In the genomic region with DNA sequence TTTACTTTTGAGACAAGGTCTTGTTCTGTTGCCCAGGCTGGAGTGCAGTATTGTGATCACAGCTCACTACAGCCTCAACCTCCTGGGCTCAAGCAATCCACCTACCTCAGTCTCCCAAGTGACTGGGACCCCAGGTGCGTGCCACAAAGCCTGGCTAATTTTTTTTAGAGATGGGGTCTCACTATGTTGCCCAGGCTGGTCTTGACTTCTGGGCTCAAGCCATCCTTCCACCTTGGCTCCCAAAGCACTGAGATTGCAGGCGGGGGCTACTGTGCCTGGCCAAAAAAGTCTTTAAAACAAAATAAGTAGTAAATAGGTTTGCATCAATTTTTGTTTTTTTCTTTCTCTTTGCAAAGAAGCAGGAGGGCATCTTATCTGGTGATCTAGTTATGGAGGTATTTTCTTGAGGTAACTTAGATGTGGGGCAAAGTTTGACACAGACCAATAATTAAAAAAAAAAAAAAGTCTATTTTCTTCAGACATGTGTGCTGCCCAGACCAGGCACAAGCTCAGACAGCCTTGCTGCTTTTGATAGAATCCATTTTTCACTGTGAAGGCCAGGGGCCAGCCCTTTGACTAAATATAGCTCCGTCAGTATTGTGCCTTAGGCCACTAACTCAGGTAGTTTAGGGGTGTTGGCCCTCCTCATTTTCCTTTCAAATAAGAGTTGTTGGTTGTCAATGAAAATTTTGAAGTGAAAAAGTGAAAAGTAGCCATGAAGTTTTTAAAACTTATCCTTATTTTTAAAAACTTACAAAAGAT, we compare ENCODE assay signal across 8 cellular contexts. TPM values are rescaled to one million over a fixed set of nuclear protein-coding genes. Genes with fewer than 3 reads are reported as not detected.
A peak's percentile ranks its signal among the peaks of the same experiment; 100 is the strongest.
DNase-seq lines count a peak whose midpoint lies in the region; ATAC-seq and TF ChIP-seq lines count a peak whose summit lies in the region.

No MANE protein-coding gene starts in this region.

- H3K27me3 ChIP-seq in muscle layer of duodenum (ENCODE audit: low read depth, low read length) (no peaks in the 10 kb centered on the region), vagina (no peaks in the 10 kb centered on the region)

- H3K4me3 ChIP-seq in cardiac fibroblast (replicated peaks in 1 of 2; ENCODE audit: low read depth in 2 of 2, low read length in 2 of 2), result peak overlapping the region; percentile 8 to 75
- peak overlapping the region; percentile 41 to 43 for H3K4me3 ChIP-seq in muscle layer of duodenum (ENCODE audit: low read depth in 1 of 2, low read length in 2 of 2)
- H3K4me3 ChIP-seq in vagina, result peak overlapping the region; percentile 69 to 89

- no peak for ATAC-seq in GM18868 (IDR thresholded peaks at IDR 0.05; ENCODE audit: unreplicated experiment)

- no peaks in the 10 kb centered on the region for H3K27me3 Mint-ChIP-seq in activated naive CD4-positive, alpha-beta T cell treated with anti-CD3 and anti-CD28 coated beads, Interleukin-2, amount 50 U/mL, for 24 hours

- H3K27ac ChIP-seq in muscle layer of duodenum (ENCODE audit: low read length) (peak overlapping the region; percentile 69), vagina (peak overlapping the region; percentile 88)

- intact Hi-C loops in vagina (cut with DNase I), result loop anchor here (5.0 kb wide), 1 partner anchor 75 kb away; a partner anchor contains a TSS

- H3K4me1 Mint-ChIP-seq in activated naive CD4-positive, alpha-beta T cell treated with anti-CD3 and anti-CD28 coated beads, Interleukin-2, amount 50 U/mL, for 24 hours, result peaks cover 77% of the 10 kb centered on the region

- no peaks in the 10 kb centered on the region for H3K9me3 Mint-ChIP-seq in activated naive CD4-positive, alpha-beta T cell treated with anti-CD3 and anti-CD28 coated beads, Interleukin-2, amount 50 U/mL, for 24 hours

- H3K4me3 Mint-ChIP-seq in activated naive CD4-positive, alpha-beta T cell treated with anti-CD3 and anti-CD28 coated beads, Interleukin-2, amount 50 U/mL, for 24 hours, result peak overlapping the region; percentile 75

- peaks cover 8% of the 10 kb centered on the region for H3K36me3 Mint-ChIP-seq in activated naive CD4-positive, alpha-beta T cell treated with anti-CD3 and anti-CD28 coated beads, Interleukin-2, amount 50 U/mL, for 24 hours

- H3K36me3 ChIP-seq in muscle layer of duodenum (ENCODE audit: control insufficient read depth in 1 of 2, insufficient read depth in 2 of 2, low read length in 2 of 2) (no peaks in the 10 kb centered on the region), vagina (no peaks in the 10 kb centered on the region)

- no peak for DNase-seq in activated naive CD4-positive, alpha-beta T cell (lab: John Stamatoyannopoulos, UW)
- no peak for DNase-seq in cardiac fibroblast (ENCODE audit: low read depth in 2 of 2)
- no peak for DNase-seq in vagina (ENCODE audit: extremely low spot score in 2 of 2)
- no peak for DNase-seq in NCI-H82 (lab: John Stamatoyannopoulos, UW)
- no peak for DNase-seq in NCI-H526 treated with DMSO at 0.1 percent for 48 hours (lab: John Stamatoyannopoulos, UW)

- TF ChIP-seq POLR2A in vagina (IDR thresholded peaks at IDR 0.05), result no peak

- peaks cover 45 to 79% of the 10 kb centered on the region in 2 donors for H3K4me1 ChIP-seq in muscle layer of duodenum (ENCODE audit: control insufficient read depth in 1 of 2, insufficient read depth in 2 of 2, low read length in 2 of 2)
- H3K4me1 ChIP-seq in vagina, result peaks cover 82% of the 10 kb centered on the region

- no peak for TF ChIP-seq CTCF in cardiac fibroblast (IDR thresholded peaks at IDR 0.05; ENCODE audit: low read depth, low read length)
- TF ChIP-seq CTCF in vagina (IDR thresholded peaks at IDR 0.05), result no peak

- H3K27ac Mint-ChIP-seq in activated naive CD4-positive, alpha-beta T cell treated with anti-CD3 and anti-CD28 coated beads, Interleukin-2, amount 50 U/mL, for 24 hours, result peak overlapping the region; percentile 43

- H3K9me3 ChIP-seq in muscle layer of duodenum (ENCODE audit: control insufficient read depth in 1 of 2, low read length in 2 of 2) (no peaks in the 10 kb centered on the region), vagina (no peaks in the 10 kb centered on the region)

RNA-seq across cellular contexts. Expression of a gene that starts 2.5 kb away (rescaled TPM):
- 86.9 TPM for total RNA-seq in vagina

RNA-seq across cellular contexts. Expression of a gene that starts 7.0 kb away (rescaled TPM):
- 84.7 TPM for total RNA-seq in vagina

RNA-seq across cellular contexts. Expression of a gene that starts 35.1 kb away (rescaled TPM):
- total RNA-seq in vagina, result 34.4 TPM

RNA-seq across cellular contexts. Expression of a gene that starts 35.2 kb away (rescaled TPM):
- not detected for total RNA-seq in vagina
